Comparison of ENCODE assay signal across 4 cellular contexts in genomic region chr5:163305655-163306054, GRCh38.
"Had no signal": no experiment of that assay in that cellular context is flagged by ENCODE, and none has a peak within 500 bp of the region (broad histone marks: within the 10 kb centered on the region; RNA-seq: fewer than 3 reads in every experiment).

No MANE protein-coding gene starts in this region.

- H3K27ac ChIP-seq: HL-60, KMS-11 had no signal

- H3K4me2 ChIP-seq: KMS-11 had no signal

- H3K9ac ChIP-seq: KMS-11 had no signal

- DNase-seq: IMR-90 had no signal

- H3K4me3 ChIP-seq: K562 had no signal
